ENCODE assay signal across 16 cellular contexts in genomic region chr4:86685401-86685800, GRCh38.
DNase-seq lines count a peak whose midpoint lies in the region; ATAC-seq lines count a peak whose summit lies in the region.
"Had no signal": no experiment of that assay in that cellular context is flagged by ENCODE, and none has a peak within 500 bp of the region (broad histone marks: within the 10 kb centered on the region; RNA-seq: fewer than 3 reads in every experiment).

No MANE protein-coding gene starts in this region.

- H3K9ac ChIP-seq in mesenchymal stem cell (ENCODE audit: low read length) = no peak overlapping the region

- H3K18ac ChIP-seq in mesenchymal stem cell (ENCODE audit: low read depth in 1 of 2, low read length in 2 of 2) = no peak overlapping the region

- H3K23ac ChIP-seq in mesenchymal stem cell (ENCODE audit: low read length in 2 of 2) = no peak overlapping the region

- no peaks in the 10 kb centered on the region for H3K9me3 ChIP-seq in mesenchymal stem cell (ENCODE audit: control insufficient read depth, low read length)
- H3K9me3 ChIP-seq: pancreas, testis had no signal

- no peak overlapping the region for H2BK15ac ChIP-seq in mesenchymal stem cell (ENCODE audit: low read depth, poor library complexity, severe bottlenecking)

- no peak overlapping the region for H3K4ac ChIP-seq in mesenchymal stem cell (ENCODE audit: low read depth in 1 of 2, low read length in 2 of 2)

- ATAC-seq in HG02852 (IDR thresholded peaks at IDR 0.05; ENCODE audit: unreplicated experiment) (no peak), HG03354 (IDR thresholded peaks at IDR 0.05; ENCODE audit: poor library complexity, severe bottlenecking, unreplicated experiment) (no peak), HG03469 (IDR thresholded peaks at IDR 0.05; ENCODE audit: unreplicated experiment) (no peak)
- ATAC-seq: pancreas had no signal

- DNase-seq in GM03348 (ENCODE audit: low spot score) (peak; percentile 2), M059J (ENCODE audit: low read depth) (peak; percentile 26), dermis blood vessel endothelial cell (peak; percentile 2), mesenchymal stem cell (peak; percentile 45), ecto neural progenitor cell (ENCODE audit: low spot score) (no peak)
- DNase-seq: activated CD4-positive, alpha-beta memory T cell treated with anti-CD3 and anti-CD28 coated beads, Interleukin-2, amount 10 ng/mL, durations not matched to agents 7 days and 5 days; CD4-positive, alpha-beta T cell; GOT3; NCI-H1092; NCI-H526; pancreas; SHP77; testis had no signal

- peaks cover 0 to 28% of the 10 kb centered on the region in 2 experiments for H3K36me3 ChIP-seq in mesenchymal stem cell (ENCODE audit: control insufficient read depth in 1 of 2, insufficient read depth in 2 of 2, low read depth in 1 of 2, low read length in 2 of 2)
- H3K36me3 ChIP-seq: pancreas had no signal

- H4K8ac ChIP-seq in mesenchymal stem cell (ENCODE audit: low read length) = no peak overlapping the region

- H3K27me3 ChIP-seq in mesenchymal stem cell (ENCODE audit: control insufficient read depth in 1 of 2, insufficient read depth in 1 of 2, low read length in 2 of 2) = no peaks in the 10 kb centered on the region
- H3K27me3 ChIP-seq: pancreas, testis had no signal

- H4K91ac ChIP-seq in mesenchymal stem cell (ENCODE audit: low read length) = no peak overlapping the region

- H3K4me3 ChIP-seq in mesenchymal stem cell (ENCODE audit: insufficient read depth in 1 of 2, low read depth in 1 of 2, low read length in 2 of 2) = no peak overlapping the region
- H3K4me3 ChIP-seq: pancreas, testis had no signal

- H3K4me2 ChIP-seq in mesenchymal stem cell (ENCODE audit: low read length, poor library complexity, severe bottlenecking) = no peak overlapping the region

- no peak overlapping the region for H2BK12ac ChIP-seq in mesenchymal stem cell (ENCODE audit: low read length in 2 of 2)

- no peak overlapping the region for H2BK120ac ChIP-seq in mesenchymal stem cell (ENCODE audit: low read depth, low read length)

- H2AFZ ChIP-seq in mesenchymal stem cell (ENCODE audit: low read depth, low read length) = no peak overlapping the region

- H3K79me1 ChIP-seq in mesenchymal stem cell (replicated peaks; ENCODE audit: low read length, poor library complexity, severe bottlenecking) = peaks cover 15% of the 10 kb centered on the region

- peaks cover 2% of the 10 kb centered on the region for H3K4me1 ChIP-seq in mesenchymal stem cell (ENCODE audit: control insufficient read depth, insufficient read depth, low read depth, low read length)
- H3K4me1 ChIP-seq: pancreas, testis had no signal

- WGBS in mesenchymal stem cell = 83% methylated on average over 3 of the region's 3 CpGs

- H3K27ac ChIP-seq in mesenchymal stem cell (ENCODE audit: low read length, poor library complexity, severe bottlenecking) = no peak overlapping the region
- H3K27ac ChIP-seq: pancreas, testis had no signal

- no peak overlapping the region for H3K14ac ChIP-seq in mesenchymal stem cell (ENCODE audit: low read length in 2 of 2)

- no peak overlapping the region for H2AK5ac ChIP-seq in mesenchymal stem cell (ENCODE audit: low read length, severe bottlenecking)

- no peak overlapping the region for H2BK5ac ChIP-seq in mesenchymal stem cell (ENCODE audit: low read depth, low read length, poor library complexity, severe bottlenecking)
